1 cellular context compared by ENCODE assay signal in the genomic region with DNA sequence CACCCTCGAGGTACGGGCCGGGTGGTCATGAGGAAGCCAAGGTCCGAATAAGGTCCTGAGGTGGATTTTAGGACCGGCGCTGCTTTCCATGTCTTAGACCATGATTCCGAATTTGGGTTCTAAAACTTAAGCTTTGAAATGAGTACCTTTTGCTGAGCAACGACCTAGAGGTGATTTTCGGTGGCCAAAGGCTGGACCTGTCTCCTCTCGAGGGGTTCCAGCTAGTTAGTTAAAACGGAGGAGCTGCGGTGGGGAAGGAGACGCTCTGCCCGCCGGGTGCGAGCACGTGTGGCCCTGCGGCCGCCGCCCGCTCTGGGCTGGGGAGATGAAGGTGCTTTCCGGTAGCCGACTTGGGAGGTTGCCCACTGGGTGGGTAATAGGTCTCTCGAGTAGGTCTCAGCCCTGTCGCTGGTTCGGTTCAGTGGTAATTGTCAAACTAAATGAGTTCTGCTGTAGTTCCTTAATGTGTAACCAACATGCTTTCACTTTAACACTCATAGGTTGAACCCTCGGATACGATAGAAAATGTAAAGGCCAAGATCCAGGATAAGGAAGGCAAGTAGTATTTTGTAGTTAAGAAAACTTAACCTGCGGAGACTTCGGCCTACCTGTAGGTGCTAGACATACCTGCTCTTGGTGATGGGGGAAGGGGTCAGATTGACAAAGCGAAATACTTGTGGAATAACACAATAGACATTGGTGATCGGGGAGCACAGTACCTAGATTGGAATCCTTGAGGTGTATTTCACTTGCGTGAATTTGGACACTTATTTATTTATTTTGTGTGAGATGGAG.
TF ChIP-seq lines count a peak whose summit lies in the region.

No MANE protein-coding gene starts in this region.

TF ChIP-seq in GM12878, 131 proteins besides CTCF, POLR2A, EP300 and RAD21:
- peak; percentile 38; the same call in 1 of the 3 replicates for TF ChIP-seq POU2F2 (IDR thresholded peaks at IDR 0.05; ENCODE audit: borderline replicate concordance, low read depth, low read length)
- TF ChIP-seq ZBTB11 (CRISPR knock-in tag; IDR thresholded peaks at IDR 0.05): no peak
- peak; percentile 26; the same call in 1 of the 2 replicates for TF ChIP-seq SIN3A (IDR thresholded peaks at IDR 0.05; ENCODE audit: low read depth, low read length)
- TF ChIP-seq CHD2 (IDR thresholded peaks at IDR 0.05; ENCODE audit: borderline replicate concordance, low read depth, low read length): peak; percentile 44; the same call in 1 of the 2 replicates
- peak; percentile 83 for TF ChIP-seq POLR2AphosphoS5 (IDR thresholded peaks at IDR 0.05; ENCODE audit: low read length)
- peak; percentile 88 to 90 for TF ChIP-seq BHLHE40 (IDR thresholded peaks at IDR 0.05; ENCODE audit: borderline replicate concordance in 1 of 2, low read depth in 2 of 2, low read length in 1 of 2)
- no peak for TF ChIP-seq CEBPB (IDR thresholded peaks at IDR 0.05; ENCODE audit: borderline replicate concordance in 1 of 2, low read depth in 2 of 2, low read length in 2 of 2)
- TF ChIP-seq SREBF1 (IDR thresholded peaks at IDR 0.05; ENCODE audit: low read length): no peak
- TF ChIP-seq MAX (IDR thresholded peaks at IDR 0.05; ENCODE audit: low read depth, low read length): peak; percentile 50; the same call in 1 of the 2 replicates
- TF ChIP-seq TCF3 (IDR thresholded peaks at IDR 0.05; ENCODE audit: borderline replicate concordance, insufficient read depth, low read depth, low read length): no peak
- TF ChIP-seq DPF2 (IDR thresholded peaks at IDR 0.05): 0 out of 2 replicates have a peak, but pooled peaks have one; percentile 35
- peak; percentile 39 for TF ChIP-seq MYC (IDR thresholded peaks at IDR 0.05; ENCODE audit: insufficient read depth, insufficient read length, insufficient replicate concordance, low read length, severe bottlenecking)
- peak; percentile 35 for TF ChIP-seq RELA (IDR thresholded peaks at IDR 0.05; ENCODE audit: borderline replicate concordance, partially characterized antibody)
- TF ChIP-seq CHD1 (IDR thresholded peaks at IDR 0.05; ENCODE audit: low read depth, low read length): peak; percentile 74; the same call in 1 of the 2 replicates
- 0 out of 2 replicates have a peak, but pooled peaks have one; percentile 5 for TF ChIP-seq PKNOX1 (IDR thresholded peaks at IDR 0.05)
- TF ChIP-seq MEF2A (IDR thresholded peaks at IDR 0.05; ENCODE audit: insufficient read depth, low read depth, low read length): no peak
- TF ChIP-seq TCF12 (IDR thresholded peaks at IDR 0.05; ENCODE audit: low read depth, low read length): 0 out of 2 replicates have a peak, but pooled peaks have one; percentile 13
- peak; percentile 73 for TF ChIP-seq MXI1 (IDR thresholded peaks at IDR 0.05; ENCODE audit: low read depth, low read length)
- TF ChIP-seq USF1 (IDR thresholded peaks at IDR 0.05; ENCODE audit: borderline replicate concordance, extremely low read length, insufficient read depth, low read depth, low read length): peak; percentile 26
- TF ChIP-seq SMARCA5 (IDR thresholded peaks at IDR 0.05): peak; percentile 11; the same call in 1 of the 2 replicates
- TF ChIP-seq GATAD2B (conservative IDR thresholded peaks at IDR 0.05; ENCODE audit: low read depth): 0 out of 2 replicates have a peak, but pooled peaks have one; percentile 65
- TF ChIP-seq, protein P1, sequence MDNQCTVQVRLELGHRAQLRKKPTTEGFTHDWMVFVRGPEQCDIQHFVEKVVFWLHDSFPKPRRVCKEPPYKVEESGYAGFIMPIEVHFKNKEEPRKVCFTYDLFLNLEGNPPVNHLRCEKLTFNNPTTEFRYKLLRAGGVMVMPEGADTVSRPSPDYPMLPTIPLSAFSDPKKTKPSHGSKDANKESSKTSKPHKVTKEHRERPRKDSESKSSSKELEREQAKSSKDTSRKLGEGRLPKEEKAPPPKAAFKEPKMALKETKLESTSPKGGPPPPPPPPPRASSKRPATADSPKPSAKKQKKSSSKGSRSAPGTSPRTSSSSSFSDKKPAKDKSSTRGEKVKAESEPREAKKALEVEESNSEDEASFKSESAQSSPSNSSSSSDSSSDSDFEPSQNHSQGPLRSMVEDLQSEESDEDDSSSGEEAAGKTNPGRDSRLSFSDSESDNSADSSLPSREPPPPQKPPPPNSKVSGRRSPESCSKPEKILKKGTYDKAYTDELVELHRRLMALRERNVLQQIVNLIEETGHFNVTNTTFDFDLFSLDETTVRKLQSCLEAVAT (IDR thresholded peaks at IDR 0.05): peak; percentile 89
- peak; percentile 2; the same call in 1 of the 2 replicates for TF ChIP-seq FOXM1 (IDR thresholded peaks at IDR 0.05; ENCODE audit: low read depth, low read length)
- TF ChIP-seq NBN (IDR thresholded peaks at IDR 0.05): 0 out of 2 replicates have a peak, but pooled peaks have one; percentile 19
